In the genomic region with DNA sequence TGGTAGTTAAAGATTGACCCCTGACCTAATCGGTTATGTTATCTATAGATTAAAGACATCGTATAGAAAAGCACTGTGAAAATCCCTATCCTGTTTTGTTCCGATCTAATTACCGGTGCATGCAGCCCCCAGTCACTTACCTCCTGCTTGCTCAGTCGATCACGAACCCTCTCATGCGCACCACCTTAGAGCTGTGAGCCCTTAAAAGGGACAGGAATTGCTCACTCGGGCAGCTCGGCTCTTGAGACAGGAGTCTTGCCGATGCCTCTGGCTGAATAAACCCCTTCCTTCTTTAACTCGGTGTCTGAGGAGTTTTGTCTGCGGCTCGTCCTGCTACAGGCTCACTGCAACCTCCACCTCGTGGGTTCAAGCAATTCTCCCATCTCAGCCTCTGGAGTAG, we compare ENCODE assay signal across 8 cellular contexts. TPM values are rescaled to one million over a fixed set of nuclear protein-coding genes. Genes with fewer than 3 reads are reported as not detected.
A peak's percentile ranks its signal among the peaks of the same experiment; 100 is the strongest.
DNase-seq lines count a peak whose midpoint lies in the region; ATAC-seq and TF ChIP-seq lines count a peak whose summit lies in the region.
"Not testable (repeated sequence)": the region's sequence is repeated elsewhere in the genome, so short reads cannot be mapped to it uniquely, and the experiment has no call there.
"Had no signal": no experiment of that assay in that cellular context is flagged by ENCODE, and none has a peak within 500 bp of the region (broad histone marks: within the 10 kb centered on the region; RNA-seq: fewer than 3 reads in every experiment).

No MANE protein-coding gene starts in this region.

- CTCF ChIA-PET in WTC11 (lab: Charles Lee), result not testable (repeated sequence)

- in situ Hi-C loops in G401 (cut with HindIII; ENCODE audit: low sequenced_read_pairs), result not testable (repeated sequence)

- peak overlapping the region; percentile 57 for H3K27ac Mint-ChIP-seq in WTC11
- peak overlapping the region; percentile 65 for H3K27ac Mint-ChIP-seq in activated T-cell treated with anti-CD3 and anti-CD28 coated beads, Interleukin-2, amount 50 U/mL, for 24 hours
- H3K27ac Mint-ChIP-seq in activated naive CD8-positive, alpha-beta T cell treated with anti-CD3 and anti-CD28 coated beads for 36 hours, result not testable (repeated sequence)
- peak overlapping the region in 8 of 10 donors; percentile 9 to 90 (median 74) for H3K27ac Mint-ChIP-seq in naive thymus-derived CD8-positive, alpha-beta T cell

- WGBS in heart left ventricle, 4 donors, result 71 to 85% (median 73%) methylated on average over 14 of the region's 14 CpGs

- intact Hi-C loops in heart left ventricle (cut with DNase I), result loop anchor here in 4 of 10 donors (5.0 to 10.0 kb wide), 4 partner anchors 33 to 127 kb away; a partner anchor contains a TSS
- intact Hi-C loops in sciatic nerve (cut with DNase I), result not testable (repeated sequence)

- not testable (repeated sequence) for H3K9me3 Mint-ChIP-seq in WTC11; activated T-cell treated with anti-CD3 and anti-CD28 coated beads, Interleukin-2, amount 50 U/mL, for 24 hours; activated naive CD8-positive, alpha-beta T cell treated with anti-CD3 and anti-CD28 coated beads for 36 hours; naive thymus-derived CD8-positive, alpha-beta T cell

- H3K27me3 Mint-ChIP-seq in WTC11 (ENCODE audit: low read depth); activated T-cell treated with anti-CD3 and anti-CD28 coated beads, Interleukin-2, amount 50 U/mL, for 24 hours; activated naive CD8-positive, alpha-beta T cell treated with anti-CD3 and anti-CD28 coated beads for 36 hours; naive thymus-derived CD8-positive, alpha-beta T cell: not testable (repeated sequence)

- peak overlapping the region; percentile 8; the same call in 1 of the 2 replicates for H3K4me3 Mint-ChIP-seq in WTC11
- H3K4me3 Mint-ChIP-seq in activated T-cell treated with anti-CD3 and anti-CD28 coated beads, Interleukin-2, amount 50 U/mL, for 24 hours, result not testable (repeated sequence)
- peak overlapping the region; percentile 6 for H3K4me3 Mint-ChIP-seq in activated naive CD8-positive, alpha-beta T cell treated with anti-CD3 and anti-CD28 coated beads for 36 hours
- peak overlapping the region in 7 of 10 donors; percentile 2 to 67 (median 48) for H3K4me3 Mint-ChIP-seq in naive thymus-derived CD8-positive, alpha-beta T cell

- not testable (repeated sequence) for H3K36me3 ChIP-seq in heart left ventricle

- H3K9me3 ChIP-seq in heart left ventricle, result not testable (repeated sequence)

- DNase-seq in G401 (ENCODE audit: low spot score) (peak; percentile 23), sciatic nerve (ENCODE audit: low spot score) (peak; percentile 37)
- not testable (repeated sequence) for DNase-seq in WTC11 (ENCODE audit: low spot score); activated T-cell treated with anti-CD3 and anti-CD28 coated beads, Interleukin-2, amount 50 U/mL, for 24 hours; activated naive CD8-positive, alpha-beta T cell treated with anti-CD3 and anti-CD28 coated beads for 36 hours; heart left ventricle; naive thymus-derived CD8-positive, alpha-beta T cell

- POLR2A ChIA-PET in WTC11 (lab: Charles Lee), result not testable (repeated sequence)
- POLR2A ChIA-PET in naive thymus-derived CD8-positive, alpha-beta T cell (lab: Charles Lee), result interaction anchor here (0.6 to 3.6 kb wide), 3 partner anchors 54 to 555 kb away, joined by 3 to 37 read pairs (median 5); a partner anchor contains a TSS

- TF ChIP-seq POLR2A in heart left ventricle (IDR thresholded peaks at IDR 0.05), result not testable (repeated sequence)

- not testable (repeated sequence) for H3K27me3 ChIP-seq in heart left ventricle

- TF ChIP-seq CTCF in WTC11 (IDR thresholded peaks at IDR 0.05); heart left ventricle (IDR thresholded peaks at IDR 0.05): not testable (repeated sequence)

- H3K27ac ChIP-seq in heart left ventricle, result peak overlapping the region in 10 of 12 donors; percentile 53 to 100 (median 99)

- peaks cover 14% of the 10 kb centered on the region for H3K4me1 Mint-ChIP-seq in WTC11
- peaks cover 20% of the 10 kb centered on the region for H3K4me1 Mint-ChIP-seq in activated T-cell treated with anti-CD3 and anti-CD28 coated beads, Interleukin-2, amount 50 U/mL, for 24 hours (ENCODE audit: low read depth)
- H3K4me1 Mint-ChIP-seq in activated naive CD8-positive, alpha-beta T cell treated with anti-CD3 and anti-CD28 coated beads for 36 hours, result peaks cover 12% of the 10 kb centered on the region
- peaks cover 10 to 35% (median 24%) of the 10 kb centered on the region in 4 donors for H3K4me1 Mint-ChIP-seq in naive thymus-derived CD8-positive, alpha-beta T cell

- H3K36me3 Mint-ChIP-seq in WTC11, result peaks cover 11% of the 10 kb centered on the region
- H3K36me3 Mint-ChIP-seq in activated T-cell treated with anti-CD3 and anti-CD28 coated beads, Interleukin-2, amount 50 U/mL, for 24 hours (ENCODE audit: low read depth), result peaks cover 35% of the 10 kb centered on the region
- peaks cover 25% of the 10 kb centered on the region for H3K36me3 Mint-ChIP-seq in activated naive CD8-positive, alpha-beta T cell treated with anti-CD3 and anti-CD28 coated beads for 36 hours
- H3K36me3 Mint-ChIP-seq in naive thymus-derived CD8-positive, alpha-beta T cell, result not testable (repeated sequence)

- not testable (repeated sequence) for ATAC-seq in WTC11; heart left ventricle; naive thymus-derived CD8-positive, alpha-beta T cell; sciatic nerve

- H3K4me1 ChIP-seq in heart left ventricle, result peaks cover 0 to 35% (median 23%) of the 10 kb centered on the region in 12 donors

- H3K4me3 ChIP-seq in heart left ventricle, result not testable (repeated sequence)

RNA-seq across cellular contexts. Expression of a gene that starts 2.4 kb away (rescaled TPM):
- total RNA-seq in G401 (2014; rRNA removed; shearing (Covaris generic)), result 57.4 and 126 TPM in 2 replicates
- 83.0 to 106 TPM (median 91.9 TPM) in 3 replicates for total RNA-seq in WTC11 (2021)
- total RNA-seq in activated naive CD8-positive, alpha-beta T cell treated with anti-CD3 and anti-CD28 coated beads for 36 hours, result 100 to 1,000 TPM; 107 to 116 TPM
- total RNA-seq in heart left ventricle, result 10 to 100 TPM; 24.4 to 56.9 (median 42.5) TPM
- 10 to 100 TPM; 20.1 to 41.6 TPM for polyA plus RNA-seq in heart left ventricle
- 100 to 1,000 TPM; 304 to 316 TPM for total RNA-seq in naive thymus-derived CD8-positive, alpha-beta T cell
- polyA plus RNA-seq in naive thymus-derived CD8-positive, alpha-beta T cell, result 10 to 100 TPM; 40.4 to 49.4 (median 43.3) TPM
- 153 TPM for total RNA-seq in sciatic nerve

RNA-seq across cellular contexts. Expression of a gene that starts 54.4 kb away (rescaled TPM):
- total RNA-seq in G401 (2014; rRNA removed; shearing (Covaris generic)), result not detected in 2 replicates
- 3.7 to 4.2 TPM (median 4.1 TPM) in 3 replicates for total RNA-seq in WTC11 (2021)
- 1 to 10 TPM; 2.9 to 5.5 TPM for total RNA-seq in activated naive CD8-positive, alpha-beta T cell treated with anti-CD3 and anti-CD28 coated beads for 36 hours
- 1 to 10 TPM in 1 of 9 donors, under 1 TPM in 2, not detected in 6; 0.37 to 1.4 (median 0.40) TPM for total RNA-seq in heart left ventricle
- polyA plus RNA-seq in heart left ventricle, result under 1 TPM; 0.03 to 0.19 TPM
- total RNA-seq in naive thymus-derived CD8-positive, alpha-beta T cell, result 10 to 100 TPM in 1 of 2 experiments, 1 to 10 TPM in 1; 9.5 to 12.1 TPM
- 1 to 10 TPM; 1.5 to 2.9 (median 2.1) TPM for polyA plus RNA-seq in naive thymus-derived CD8-positive, alpha-beta T cell
- total RNA-seq in sciatic nerve, result 1.8 TPM
- polyA plus RNA-seq: neural cell had no signal
